Comparison of ENCODE assay signal across 14 cellular contexts in the genomic region with DNA sequence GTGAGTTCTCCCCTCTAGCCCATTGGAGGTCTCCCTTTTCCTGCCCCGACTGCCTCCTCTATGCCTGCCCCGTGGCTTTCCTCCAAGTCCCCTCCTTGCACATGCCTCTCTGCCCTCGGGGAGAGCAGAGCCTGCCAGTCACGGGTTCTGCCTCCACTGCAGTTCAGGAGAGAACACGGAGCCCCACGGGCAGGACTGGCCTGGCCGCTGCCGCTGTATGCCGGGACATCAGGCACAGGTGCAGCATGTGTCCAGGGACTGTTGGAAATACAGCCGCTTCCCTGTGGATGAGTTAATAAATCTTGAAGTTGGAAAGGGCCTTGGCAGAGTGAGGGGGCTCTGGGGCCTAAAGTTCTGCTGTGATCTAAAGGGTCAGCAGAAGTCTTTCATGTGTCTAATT.
DNase-seq lines count a peak whose midpoint lies in the region; ATAC-seq, FAIRE-seq and TF ChIP-seq lines count a peak whose summit lies in the region.
"Had no signal": no experiment of that assay in that cellular context is flagged by ENCODE, and none has a peak within 500 bp of the region (broad histone marks: within the 10 kb centered on the region; RNA-seq: fewer than 3 reads in every experiment).

No MANE protein-coding gene starts in this region.

- H4K8ac ChIP-seq in H1 (ENCODE audit: extremely low read depth, insufficient read depth, low read length): peak overlapping the region; percentile 72
- no peak overlapping the region for H4K8ac ChIP-seq in neuronal stem cell (ENCODE audit: low read depth, low read length)

- H4K5ac ChIP-seq in H1 (ENCODE audit: insufficient read length, low read depth, low read length): no peak overlapping the region

- H3K79me1 ChIP-seq in H1 (ENCODE audit: low read depth, low read length) (no peaks in the 10 kb centered on the region), neuronal stem cell (ENCODE audit: low read depth, low read length) (no peaks in the 10 kb centered on the region)

- no peaks in the 10 kb centered on the region for H3K36me3 Mint-ChIP-seq in activated CD8-positive, alpha-beta memory T cell treated with anti-CD3 and anti-CD28 coated beads, Interleukin-2, amount 10 ng/mL, durations not matched to agents 7 days and 5 days
- H3K36me3 Mint-ChIP-seq: CD4-positive, CD25-positive, alpha-beta regulatory T cell had no signal

- POLR2A ChIA-PET in H1 (lab: Charles Lee; ENCODE audit: partially characterized antibody): no interaction called here

- no peaks in the 10 kb centered on the region for H3K4me1 Mint-ChIP-seq in activated CD8-positive, alpha-beta memory T cell treated with anti-CD3 and anti-CD28 coated beads, Interleukin-2, amount 10 ng/mL, durations not matched to agents 7 days and 5 days
- H3K4me1 Mint-ChIP-seq: CD4-positive, CD25-positive, alpha-beta regulatory T cell had no signal

- no peak for ATAC-seq in activated CD8-positive, alpha-beta memory T cell treated with anti-CD3 and anti-CD28 coated beads, Interleukin-2, amount 10 ng/mL, durations not matched to agents 7 days and 5 days
- ATAC-seq in HG03460 (IDR thresholded peaks at IDR 0.05; ENCODE audit: unreplicated experiment): no peak

- H2BK5ac ChIP-seq in H1 (ENCODE audit: low read depth, low read length) (no peak overlapping the region), neuronal stem cell (ENCODE audit: low read length) (no peak overlapping the region)

- H3K9me3 Mint-ChIP-seq in activated CD8-positive, alpha-beta memory T cell treated with anti-CD3 and anti-CD28 coated beads, Interleukin-2, amount 10 ng/mL, durations not matched to agents 7 days and 5 days (ENCODE audit: low read depth): no peaks in the 10 kb centered on the region

- no peaks in the 10 kb centered on the region for H3K27me3 Mint-ChIP-seq in activated CD8-positive, alpha-beta memory T cell treated with anti-CD3 and anti-CD28 coated beads, Interleukin-2, amount 10 ng/mL, durations not matched to agents 7 days and 5 days

- H3K9me3 ChIP-seq in H1 (ENCODE audit: insufficient read depth in 2 of 2, low read depth in 1 of 2, low read length in 1 of 2) (peaks cover 5 to 8% of the 10 kb centered on the region in 2 experiments; a peak in 1 of 4 replicates), neuronal stem cell (replicated peaks in 1 of 2; ENCODE audit: control insufficient read depth in 2 of 2, insufficient read depth in 1 of 2, low read depth in 1 of 2, low read length in 2 of 2) (peaks cover 0 to 2% of the 10 kb centered on the region in 2 donors), suprapubic skin (no peaks in the 10 kb centered on the region)

- H2BK20ac ChIP-seq in H1 (ENCODE audit: low read length): no peak overlapping the region

- no peaks in the 10 kb centered on the region for H4K20me1 ChIP-seq in H1 (replicated peaks in 1 of 2; ENCODE audit: control insufficient read depth in 1 of 2, insufficient read depth in 2 of 2, low read length in 2 of 2)
- H4K20me1 ChIP-seq: BLaER1 treated with 17β-estradiol and CSF1 and Interleukin-3, amounts not matched to agents 10 nM and 100 nM had no signal

- H3K14ac ChIP-seq in H1 (ENCODE audit: insufficient read length) (no peak overlapping the region), neuronal stem cell (ENCODE audit: low read length) (no peak overlapping the region)

- no peaks in the 10 kb centered on the region for H3K36me3 ChIP-seq in H1 (ENCODE audit: control insufficient read depth in 2 of 4, insufficient read depth in 4 of 4, low read length in 3 of 4)
- no peaks in the 10 kb centered on the region for H3K36me3 ChIP-seq in neuronal stem cell (replicated peaks in 1 of 2; ENCODE audit: control insufficient read depth in 2 of 2, insufficient read depth in 2 of 2, low read length in 2 of 2)
- H3K36me3 ChIP-seq in suprapubic skin: no peaks in the 10 kb centered on the region

- H3K23me2 ChIP-seq in H1 (ENCODE audit: low read depth, low read length): no peaks in the 10 kb centered on the region; the same call in 1 of the 2 replicates

- TF ChIP-seq POLR2A in H1 (IDR thresholded peaks at IDR 0.05; ENCODE audit: control extremely low read depth in 1 of 2, low read depth in 2 of 2, low read length in 2 of 2) (no peak), suprapubic skin (IDR thresholded peaks at IDR 0.05) (no peak)

- TF ChIP-seq CTCF in H1 (IDR thresholded peaks at IDR 0.05; ENCODE audit: control extremely low read depth in 1 of 3, insufficient read depth in 1 of 3, low read depth in 1 of 3, low read length in 3 of 3): no peak
- no peak for TF ChIP-seq CTCF in suprapubic skin (IDR thresholded peaks at IDR 0.05)

- H2BK15ac ChIP-seq in H1 (ENCODE audit: low read length) (no peak overlapping the region), neuronal stem cell (ENCODE audit: low read length) (no peak overlapping the region)

- H2AFZ ChIP-seq in H1 (ENCODE audit: low read length): no peak overlapping the region
- H2AFZ ChIP-seq in neuronal stem cell (ENCODE audit: low read length): no peak overlapping the region

- no peak overlapping the region; the same call in 1 of the 2 replicates for H2AK5ac ChIP-seq in H1 (ENCODE audit: low read depth, low read length)
- peak overlapping the region; percentile 24 for H2AK5ac ChIP-seq in neuronal stem cell (ENCODE audit: low read depth, low read length)

- H2BK120ac ChIP-seq in H1 (replicated peaks; ENCODE audit: low read depth, low read length) (no peak overlapping the region), neuronal stem cell (ENCODE audit: low read depth, low read length) (no peak overlapping the region)

- peaks cover 0 to 3% (median 0%) of the 10 kb centered on the region in 4 experiments; a peak in 1 of 7 replicates for H3K4me1 ChIP-seq in H1 (replicated peaks in 1 of 4; ENCODE audit: control insufficient read depth in 3 of 4, insufficient read depth in 4 of 4, low read length in 3 of 4)
- H3K4me1 ChIP-seq in neuronal stem cell (ENCODE audit: control insufficient read depth in 2 of 2, insufficient read depth in 1 of 2, low read depth in 1 of 2, low read length in 2 of 2): no peaks in the 10 kb centered on the region
- H3K4me1 ChIP-seq in suprapubic skin: no peaks in the 10 kb centered on the region

- no peak for FAIRE-seq in H1 (lab: Jason Lieb, UNC)
- FAIRE-seq: GM18507, H54 had no signal

- H3K9ac ChIP-seq in H1 (replicated peaks in 1 of 4; ENCODE audit: extremely low read depth in 1 of 4, low read depth in 3 of 4, low read length in 3 of 4) (no peak overlapping the region), neuronal stem cell (ENCODE audit: low read depth, low read length, poor library complexity) (no peak overlapping the region)
- H3K9ac ChIP-seq: BLaER1 treated with 17β-estradiol and CSF1 and Interleukin-3, amounts not matched to agents 10 nM and 100 nM had no signal

- no peak overlapping the region for H2BK12ac ChIP-seq in H1 (ENCODE audit: low read depth, low read length)
- H2BK12ac ChIP-seq in neuronal stem cell (ENCODE audit: low read length): peak overlapping the region; percentile 89

- no peaks in the 10 kb centered on the region for H3K79me2 ChIP-seq in H1 (ENCODE audit: control insufficient read depth in 1 of 2, insufficient read depth in 2 of 2, low read length in 2 of 2)

- no peak overlapping the region for H3K4ac ChIP-seq in H1 (replicated peaks; ENCODE audit: insufficient read length, low read depth, low read length)
- no peak overlapping the region for H3K4ac ChIP-seq in neuronal stem cell (ENCODE audit: low read length)

- CTCF ChIA-PET in activated CD8-positive, alpha-beta memory T cell treated with anti-CD3 and anti-CD28 coated beads, Interleukin-2, amount 10 ng/mL, durations not matched to agents 7 days and 5 days (lab: Charles Lee): no interaction called here
- CTCF ChIA-PET in H1 (lab: Charles Lee; ENCODE audit: partially characterized antibody): no interaction called here

- H3K18ac ChIP-seq in H1 (ENCODE audit: extremely low read depth, low read length) (no peak overlapping the region; the same call in 1 of the 2 replicates), neuronal stem cell (ENCODE audit: low read length) (peak overlapping the region; percentile 6)

- no peak overlapping the region for H3K4me2 ChIP-seq in H1 (ENCODE audit: insufficient read depth in 1 of 2, low read depth in 2 of 2, low read length in 2 of 2)
- H3K4me2 ChIP-seq in neuronal stem cell (ENCODE audit: insufficient read depth, low read length, poor library complexity, severe bottlenecking): no peak overlapping the region
- H3K4me2 ChIP-seq: BLaER1 treated with 17β-estradiol and CSF1 and Interleukin-3, amounts not matched to agents 10 nM and 100 nM had no signal

- H3K27ac ChIP-seq in H1 (ENCODE audit: low read depth, low read length): no peak overlapping the region
- H3K27ac ChIP-seq in neuronal stem cell (replicated peaks; ENCODE audit: low read length): no peak overlapping the region
- no peak overlapping the region for H3K27ac ChIP-seq in suprapubic skin
- H3K27ac ChIP-seq: 22Rv1; BLaER1 treated with 17β-estradiol and CSF1 and Interleukin-3, amounts not matched to agents 10 nM and 100 nM had no signal

- DNase-seq in activated CD8-positive, alpha-beta memory T cell treated with anti-CD3 and anti-CD28 coated beads for 24 hours: peak; percentile 24
- no peak for DNase-seq in activated CD8-positive, alpha-beta memory T cell treated with anti-CD3 and anti-CD28 coated beads, Interleukin-2, amount 10 ng/mL, durations not matched to agents 7 days and 5 days
- DNase-seq in H1 (ENCODE audit: low read depth in 1 of 2, low spot score in 2 of 2) (no peak), neuronal stem cell (ENCODE audit: low spot score) (no peak), suprapubic skin (ENCODE audit: low spot score in 2 of 2) (peak; percentile 37 to 53), SHP77 (lab: John Stamatoyannopoulos, UW) (no peak)
- no peak for DNase-seq in activated CD4-positive, alpha-beta T cell treated with anti-CD3 and anti-CD28 coated beads for 1 hour
- DNase-seq: AML-193; CD4-positive, CD25-positive, alpha-beta regulatory T cell had no signal

- H3K56ac ChIP-seq in H1 (replicated peaks; ENCODE audit: insufficient read length, low read depth, low read length): no peak overlapping the region

- H3K4me3 Mint-ChIP-seq in activated CD8-positive, alpha-beta memory T cell treated with anti-CD3 and anti-CD28 coated beads, Interleukin-2, amount 10 ng/mL, durations not matched to agents 7 days and 5 days: no peak overlapping the region
- H3K4me3 Mint-ChIP-seq: CD4-positive, CD25-positive, alpha-beta regulatory T cell had no signal

- TF ChIP-seq EP300 in H1 (IDR thresholded peaks at IDR 0.05; ENCODE audit: borderline replicate concordance in 1 of 2, low read depth in 2 of 2, low read length in 2 of 2) (no peak), suprapubic skin (IDR thresholded peaks at IDR 0.05) (no peak)

- H3K27ac Mint-ChIP-seq in activated CD8-positive, alpha-beta memory T cell treated with anti-CD3 and anti-CD28 coated beads, Interleukin-2, amount 10 ng/mL, durations not matched to agents 7 days and 5 days: no peak overlapping the region
- H3K27ac Mint-ChIP-seq: CD4-positive, CD25-positive, alpha-beta regulatory T cell had no signal

- WGBS in H1 (ENCODE audit: extremely low coverage in 1 of 2, insufficient coverage in 1 of 2, insufficient read length in 1 of 2, insufficient replicate concordance in 2 of 2, low coverage in 1 of 2, low lambda C conversion rate in 2 of 2, missing lambda C conversion rate in 1 of 2), 2 experiments: 96% methylated on average over 9 of the region's 10 CpGs; no CpG with 5 or more reads in 1 of the 2 experiments
- WGBS in neuronal stem cell (ENCODE audit: extremely low coverage in 2 of 2, insufficient read length in 2 of 2, insufficient replicate concordance in 1 of 2), 2 donors: no CpG with 5 or more reads among the region's 10 CpGs
- 63% methylated on average over 10 of the region's 10 CpGs for WGBS in suprapubic skin

- TF ChIP-seq RAD21 in H1 (IDR thresholded peaks at IDR 0.05 in 1 of 2, conservative IDR thresholded peaks at IDR 0.05 in 1 of 2; ENCODE audit: low read depth in 2 of 2, low read length in 2 of 2): no peak

- no peaks in the 10 kb centered on the region; a peak in 2 of 7 replicates for H3K27me3 ChIP-seq in H1 (replicated peaks in 1 of 4; ENCODE audit: control insufficient read depth in 3 of 4, extremely low read depth in 1 of 4, insufficient read depth in 3 of 4, low read length in 3 of 4)
- H3K27me3 ChIP-seq in neuronal stem cell (ENCODE audit: control insufficient read depth in 3 of 3, insufficient read depth in 3 of 3, low read depth in 1 of 3, low read length in 3 of 3): no peaks in the 10 kb centered on the region
- H3K27me3 ChIP-seq in suprapubic skin: peaks cover 42% of the 10 kb centered on the region
- H3K27me3 ChIP-seq: BLaER1 treated with 17β-estradiol and CSF1 and Interleukin-3, amounts not matched to agents 10 nM and 100 nM had no signal

- H4K91ac ChIP-seq in H1 (replicated peaks; ENCODE audit: insufficient read length, low read length) (peak overlapping the region; percentile 49), neuronal stem cell (ENCODE audit: low read depth, low read length, poor library complexity) (no peak overlapping the region)

- H3K23ac ChIP-seq in H1 (ENCODE audit: insufficient read length) (no peak overlapping the region), neuronal stem cell (ENCODE audit: low read depth, low read length, poor library complexity) (no peak overlapping the region)

- H3K4me3 ChIP-seq in H1 (ENCODE audit: extremely low read depth in 1 of 4, insufficient read depth in 2 of 4, low read depth in 3 of 4, low read length in 4 of 4): no peak overlapping the region
- no peak overlapping the region for H3K4me3 ChIP-seq in neuronal stem cell (ENCODE audit: low read length in 2 of 2)
- no peak overlapping the region for H3K4me3 ChIP-seq in suprapubic skin
- H3K4me3 ChIP-seq: BLaER1 treated with 17β-estradiol and CSF1 and Interleukin-3, amounts not matched to agents 10 nM and 100 nM had no signal

Comparison
In these comparisons a context has a peak if more than half of its experiments do, and no peak if none do; other contexts are left out.
1. DNase-seq: peak in activated CD8-positive, alpha-beta memory T cell treated with anti-CD3 and anti-CD28 coated beads for 24 hours (single experiment) and suprapubic skin (2 of 2); none in activated CD8-positive, alpha-beta memory T cell treated with anti-CD3 and anti-CD28 coated beads, Interleukin-2, amount 10 ng/mL, durations not matched to agents 7 days and 5 days (single experiment), H1 (0 of 2), neuronal stem cell (single experiment), activated CD4-positive, alpha-beta T cell treated with anti-CD3 and anti-CD28 coated beads for 1 hour (single experiment) and SHP77 (0 of 2).